In genomic region chr12:57454566-57455373, GRCh38 we compare ENCODE assay signal across 8 cellular contexts. TPM values are rescaled to one million over a fixed set of nuclear protein-coding genes. Genes with fewer than 3 reads are reported as not detected.
A peak's percentile ranks its signal among the peaks of the same experiment; 100 is the strongest.
DNase-seq lines count a peak whose midpoint lies in the region; ATAC-seq and TF ChIP-seq lines count a peak whose summit lies in the region.

Gene INHBE (plus strand): TSS chr12:57455307. CDS start chr12:57455537, 230 bp downstream.

- H3K27me3 ChIP-seq in DND-41 (ENCODE audit: insufficient read depth, low read length, poor library complexity) (no peaks in the 10 kb centered on the region), Loucy (ENCODE audit: insufficient read depth, low read length, poor library complexity, severe bottlenecking) (no peaks in the 10 kb centered on the region), right lobe of liver (no peaks in the 10 kb centered on the region)

- 18% methylated on average over 2 of the region's 10 CpGs for WGBS in right lobe of liver (ENCODE audit: insufficient coverage, low coverage, low lambda C conversion rate, missing lambda C conversion rate)

- no peaks in the 10 kb centered on the region for H3K36me3 ChIP-seq in DND-41 (ENCODE audit: insufficient read depth, low read length)
- no peaks in the 10 kb centered on the region for H3K36me3 ChIP-seq in Loucy (ENCODE audit: insufficient read depth, low read length)
- H3K36me3 ChIP-seq in right lobe of liver = no peaks in the 10 kb centered on the region

- DNase-seq in DND-41 = peak; percentile 39
- no peak for DNase-seq in activated CD4-positive, alpha-beta memory T cell treated with anti-CD3 and anti-CD28 coated beads, Interleukin-2, amount 10 ng/mL, durations not matched to agents 7 days and 5 days
- DNase-seq in right lobe of liver = peak; percentile 94 to 98 (median 95)
- no peak for DNase-seq in AML-193 (lab: John Stamatoyannopoulos, UW)
- no peak for DNase-seq in medulla oblongata (ENCODE audit: extremely low spot score)
- no peak for DNase-seq in nucleus accumbens (lab: John Stamatoyannopoulos, UW)

- H3K4me3 ChIP-seq in DND-41 (ENCODE audit: low read depth in 1 of 2, low read length in 2 of 2) (no peak within 1 kb of the TSS), Loucy (ENCODE audit: low read length, poor library complexity, severe bottlenecking) (peak within 1 kb of the TSS; percentile 37), right lobe of liver (peak within 1 kb of the TSS; percentile 64 to 77 (median 66))

- H3K27ac ChIP-seq in DND-41 (ENCODE audit: low read length) (no peak within 1 kb of the TSS), right lobe of liver (peak within 1 kb of the TSS; percentile 83 to 87 (median 85))

- H3K4me1 ChIP-seq in DND-41 (ENCODE audit: insufficient read depth, low read length) (peaks cover 16% of the 10 kb centered on the region), Loucy (ENCODE audit: insufficient read depth, low read length, poor library complexity, severe bottlenecking) (peaks cover 12% of the 10 kb centered on the region), right lobe of liver (peaks cover 0 to 72% (median 21%) of the 10 kb centered on the region in 4 donors)

- H3K9ac ChIP-seq in DND-41 (ENCODE audit: low read depth, low read length) = no peak within 1 kb of the TSS
- H3K9ac ChIP-seq in Loucy (ENCODE audit: low read depth, low read length, poor library complexity, severe bottlenecking) = peak within 1 kb of the TSS; percentile 24

- TF ChIP-seq CTCF in DND-41 (IDR thresholded peaks at IDR 0.05; ENCODE audit: borderline replicate concordance, extremely low read depth, low read length, poor library complexity, severe bottlenecking) = no peak
- no peak for TF ChIP-seq CTCF in Loucy (conservative IDR thresholded peaks at IDR 0.05; ENCODE audit: low read length)
- TF ChIP-seq CTCF in right lobe of liver (IDR thresholded peaks at IDR 0.05) = peak in 2 of 4 donors; percentile 12 to 16

- H2AFZ ChIP-seq in DND-41 (ENCODE audit: low read depth, low read length) = peak within 1 kb of the TSS; percentile 63; the same call in 1 of the 2 replicates
- H2AFZ ChIP-seq in Loucy (ENCODE audit: low read length) = peak within 1 kb of the TSS; percentile 72

- H3K9me2 ChIP-seq in Loucy (replicated peaks; ENCODE audit: low read depth, low read length) = no peaks in the 10 kb centered on the region

- intact Hi-C loops in right lobe of liver (cut with DNase I) = loop anchor here in 1 of 2 donors (2.0 kb wide), 1 partner anchor 20 kb away; the partner anchor contains the start of gene INHBC

- H3K27me3 Mint-ChIP-seq in activated CD4-positive, alpha-beta memory T cell treated with anti-CD3 and anti-CD28 coated beads, Interleukin-2, amount 10 ng/mL, durations not matched to agents 7 days and 5 days = peaks cover 3% of the 10 kb centered on the region

- H3K4me2 ChIP-seq in DND-41 (ENCODE audit: insufficient read depth, low read length) (no peak within 1 kb of the TSS), Loucy (ENCODE audit: low read depth, low read length, poor library complexity, severe bottlenecking) (peak within 1 kb of the TSS; percentile 50)

- H3K79me2 ChIP-seq in DND-41 (ENCODE audit: insufficient read depth, low read length) (no peaks in the 10 kb centered on the region), Loucy (ENCODE audit: insufficient read depth, low read length) (no peaks in the 10 kb centered on the region)

- POLR2A ChIA-PET in activated CD4-positive, alpha-beta memory T cell treated with anti-CD3 and anti-CD28 coated beads, Interleukin-2, amount 10 ng/mL, durations not matched to agents 7 days and 5 days (lab: Charles Lee) = interaction anchor here (1.1 kb wide), 1 partner anchor 65 kb away, joined by 3 read pairs; the partner anchor contains the start of gene DDIT3

- no peaks in the 10 kb centered on the region for H3F3A ChIP-seq in Loucy (ENCODE audit: low read depth)

- no peaks in the 10 kb centered on the region for H3K9me3 Mint-ChIP-seq in activated CD4-positive, alpha-beta memory T cell treated with anti-CD3 and anti-CD28 coated beads, Interleukin-2, amount 10 ng/mL, durations not matched to agents 7 days and 5 days

- H3K4me1 Mint-ChIP-seq in activated CD4-positive, alpha-beta memory T cell treated with anti-CD3 and anti-CD28 coated beads, Interleukin-2, amount 10 ng/mL, durations not matched to agents 7 days and 5 days = peaks cover 34% of the 10 kb centered on the region

- CTCF ChIA-PET in activated CD4-positive, alpha-beta memory T cell treated with anti-CD3 and anti-CD28 coated beads, Interleukin-2, amount 10 ng/mL, durations not matched to agents 7 days and 5 days (lab: Charles Lee) = interaction anchor here (0.5 to 7.1 kb wide), 18 partner anchors 8 to 325 kb away, joined by 3 to 106 read pairs (median 4); partner anchors contain the start of gene INHBC

- peak; percentile 94 for TF ChIP-seq POLR2A in right lobe of liver (IDR thresholded peaks at IDR 0.05)

- H3K27ac Mint-ChIP-seq in activated CD4-positive, alpha-beta memory T cell treated with anti-CD3 and anti-CD28 coated beads, Interleukin-2, amount 10 ng/mL, durations not matched to agents 7 days and 5 days = no peak within 1 kb of the TSS

- peak within 1 kb of the TSS; percentile 52 for H3K4me3 Mint-ChIP-seq in activated CD4-positive, alpha-beta memory T cell treated with anti-CD3 and anti-CD28 coated beads, Interleukin-2, amount 10 ng/mL, durations not matched to agents 7 days and 5 days

- H3K36me3 Mint-ChIP-seq in activated CD4-positive, alpha-beta memory T cell treated with anti-CD3 and anti-CD28 coated beads, Interleukin-2, amount 10 ng/mL, durations not matched to agents 7 days and 5 days (ENCODE audit: low read depth) = no peaks in the 10 kb centered on the region

- H4K20me1 ChIP-seq in DND-41 (ENCODE audit: insufficient read depth, low read length) (no peaks in the 10 kb centered on the region), Loucy (ENCODE audit: insufficient read depth, low read length, poor library complexity, severe bottlenecking) (no peaks in the 10 kb centered on the region)

- ATAC-seq in DND-41 (ENCODE audit: insufficient read depth, low read depth) (no peak), right lobe of liver (peak; percentile 34 to 68 (median 56)), GM19023 (IDR thresholded peaks at IDR 0.05; ENCODE audit: unreplicated experiment) (no peak)

- H3K9me3 ChIP-seq in DND-41 (ENCODE audit: insufficient read depth, low read length, severe bottlenecking) (no peaks in the 10 kb centered on the region), Loucy (ENCODE audit: insufficient read depth, low read depth, low read length) (no peaks in the 10 kb centered on the region), right lobe of liver (no peaks in the 10 kb centered on the region)

RNA-seq across cellular contexts. Expression of gene INHBE, which starts in this region (rescaled TPM):
- under 1 TPM in 1 of 2 experiments, not detected in 1; 0.08 TPM for total RNA-seq in activated CD4-positive, alpha-beta memory T cell treated with anti-CD3 and anti-CD28 coated beads, Interleukin-2, amount 10 ng/mL, durations not matched to agents 7 days and 5 days
- total RNA-seq in right lobe of liver = 100 to 1,000 TPM in 4 of 6 experiments, 10 to 100 TPM in 2; 17.4 to 302 (median 150) TPM

Comparison
In these comparisons a context has a peak if more than half of its experiments do, and no peak if none do; other contexts are left out.
1. RNA of gene INHBE (total RNA-seq): 17.4 to 302 TPM in right lobe of liver; 0.08 TPM in activated CD4-positive, alpha-beta memory T cell treated with anti-CD3 and anti-CD28 coated beads, Interleukin-2, amount 10 ng/mL, durations not matched to agents 7 days and 5 days; every median in the first group is over 10 times any median in the second.
2. ATAC-seq: peak in right lobe of liver (4 of 4); none in DND-41 (single experiment) and GM19023 (single experiment).
3. DNase-seq: peak in DND-41 (single experiment) and right lobe of liver (3 of 3); none in activated CD4-positive, alpha-beta memory T cell treated with anti-CD3 and anti-CD28 coated beads, Interleukin-2, amount 10 ng/mL, durations not matched to agents 7 days and 5 days (single experiment), AML-193 (0 of 2), medulla oblongata (single experiment) and nucleus accumbens (0 of 56).
4. H3K4me3 ChIP-seq: peak in Loucy (single experiment) and right lobe of liver (3 of 3); none in DND-41 (0 of 2).